In genomic region chr9:109206670-109207069, GRCh38 we compare ENCODE assay signal across 1 cellular context.
TF ChIP-seq lines count a peak whose summit lies in the region.

No MANE protein-coding gene starts in this region.

TF ChIP-seq in WTC11, 78 proteins besides CTCF, POLR2A, EP300 and RAD21 (continued from another document):
- TF ChIP-seq ATF3 (CRISPR knock-in tag; conservative IDR thresholded peaks at IDR 0.05) (no peak), GRHL2 (CRISPR knock-in tag; IDR thresholded peaks at IDR 0.05; ENCODE audit: insufficient replicate concordance, severe bottlenecking) (no peak), RORB (CRISPR knock-in tag; IDR thresholded peaks at IDR 0.05) (no peak), PREB (CRISPR knock-in tag; IDR thresholded peaks at IDR 0.05; ENCODE audit: borderline replicate concordance) (no peak), ESRRA (CRISPR knock-in tag; IDR thresholded peaks at IDR 0.05; ENCODE audit: borderline replicate concordance) (no peak), IRF1 (CRISPR knock-in tag; IDR thresholded peaks at IDR 0.05) (no peak), ELF4 (CRISPR knock-in tag; IDR thresholded peaks at IDR 0.05; ENCODE audit: low read depth) (no peak), E2F5 (CRISPR knock-in tag; IDR thresholded peaks at IDR 0.05) (no peak), ZNF425 (CRISPR knock-in tag; conservative IDR thresholded peaks at IDR 0.05) (no peak)
